In the genomic region with DNA sequence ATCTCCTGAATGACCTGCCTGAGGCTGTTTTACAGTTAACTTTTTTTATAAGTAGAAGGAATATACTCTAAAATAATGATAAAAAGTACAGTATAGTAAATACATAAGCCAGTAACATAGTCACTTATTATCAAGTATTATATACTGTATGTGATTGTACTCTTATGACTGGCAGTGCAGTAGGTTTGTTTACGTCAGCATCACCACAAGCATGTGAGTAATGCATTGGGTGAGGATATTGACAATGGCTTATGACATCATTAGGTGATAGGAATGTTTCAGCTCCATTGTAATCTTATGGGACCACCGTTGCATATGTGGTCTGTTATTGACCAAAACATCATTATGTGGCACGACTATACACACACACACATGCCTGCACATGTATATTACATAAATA, we compare ENCODE assay signal across 17 cellular contexts.
"Had no signal": no experiment of that assay in that cellular context is flagged by ENCODE, and none has a peak within 500 bp of the region (broad histone marks: within the 10 kb centered on the region; RNA-seq: fewer than 3 reads in every experiment).

No MANE protein-coding gene starts in this region.

- H3K27ac Mint-ChIP-seq: dendritic cell treated with granulocyte-macrophage colony-stimulating factor and Interleukin-4, amounts not matched to agents 40 ng/mL and 50 ng/mL, for 4 days; stimulated activated naive B cell treated with anti-CD40 and anti-IgM and Interleukin-4, amounts not matched to agents 10 μg/mL and 1 μg/mL and 100 μg/mL, for 72 hours had no signal

- H3K27me3 Mint-ChIP-seq: dendritic cell treated with granulocyte-macrophage colony-stimulating factor and Interleukin-4, amounts not matched to agents 40 ng/mL and 50 ng/mL, for 4 days; effector memory CD8-positive, alpha-beta T cell; naive thymus-derived CD4-positive, alpha-beta T cell; stimulated activated naive B cell treated with anti-CD40 and anti-IgM and Interleukin-4, amounts not matched to agents 10 μg/mL and 1 μg/mL and 100 μg/mL, for 72 hours had no signal

- H3K27me3 ChIP-seq: esophagus muscularis mucosa, gastroesophageal sphincter, hepatocyte, neutrophil, right atrium auricular region, stomach, transverse colon had no signal

- ATAC-seq: effector memory CD8-positive, alpha-beta T cell; gastroesophageal sphincter; naive thymus-derived CD4-positive, alpha-beta T cell; stimulated activated naive B cell treated with anti-CD40 and anti-IgM and Interleukin-4, amounts not matched to agents 10 μg/mL and 1 μg/mL and 100 μg/mL, for 72 hours had no signal

- H3K4me1 Mint-ChIP-seq: stimulated activated naive B cell treated with anti-CD40 and anti-IgM and Interleukin-4, amounts not matched to agents 10 μg/mL and 1 μg/mL and 100 μg/mL, for 72 hours had no signal

- H3K4me3 Mint-ChIP-seq: dendritic cell treated with granulocyte-macrophage colony-stimulating factor and Interleukin-4, amounts not matched to agents 40 ng/mL and 50 ng/mL, for 4 days; effector memory CD8-positive, alpha-beta T cell; naive thymus-derived CD4-positive, alpha-beta T cell; stimulated activated naive B cell treated with anti-CD40 and anti-IgM and Interleukin-4, amounts not matched to agents 10 μg/mL and 1 μg/mL and 100 μg/mL, for 72 hours had no signal

- H3K27ac ChIP-seq: epithelial cell of prostate, esophagus muscularis mucosa, gastroesophageal sphincter, hepatocyte, neutrophil, right atrium auricular region, stomach, thoracic aorta, transverse colon had no signal

- H3K4me3 ChIP-seq: esophagus muscularis mucosa, gastroesophageal sphincter, hepatocyte, right atrium auricular region, stomach, thoracic aorta, transverse colon had no signal

- DNase-seq: effector memory CD8-positive, alpha-beta T cell; foreskin fibroblast; kidney glomerular epithelial cell; naive thymus-derived CD4-positive, alpha-beta T cell; stimulated activated CD4-positive, alpha-beta T cell treated with anti-CD3 and anti-CD28 coated beads, Interleukin-4, amount 100 ng/mL, for 24 hours; stimulated activated naive B cell treated with anti-CD40 and anti-IgM and Interleukin-4, amounts not matched to agents 10 μg/mL and 1 μg/mL and 100 μg/mL, for 72 hours; stomach; substantia nigra; transverse colon had no signal

- H3K9me3 ChIP-seq: esophagus muscularis mucosa, gastroesophageal sphincter, neutrophil, right atrium auricular region, stomach, thoracic aorta, transverse colon had no signal

- H3K9me3 Mint-ChIP-seq: dendritic cell treated with granulocyte-macrophage colony-stimulating factor and Interleukin-4, amounts not matched to agents 40 ng/mL and 50 ng/mL, for 4 days; effector memory CD8-positive, alpha-beta T cell; naive thymus-derived CD4-positive, alpha-beta T cell; stimulated activated naive B cell treated with anti-CD40 and anti-IgM and Interleukin-4, amounts not matched to agents 10 μg/mL and 1 μg/mL and 100 μg/mL, for 72 hours had no signal

- H3K4me1 ChIP-seq: esophagus muscularis mucosa, gastroesophageal sphincter, right atrium auricular region, stomach had no signal
